Comparison of ENCODE assay signal across 1 cellular context in the genomic region with DNA sequence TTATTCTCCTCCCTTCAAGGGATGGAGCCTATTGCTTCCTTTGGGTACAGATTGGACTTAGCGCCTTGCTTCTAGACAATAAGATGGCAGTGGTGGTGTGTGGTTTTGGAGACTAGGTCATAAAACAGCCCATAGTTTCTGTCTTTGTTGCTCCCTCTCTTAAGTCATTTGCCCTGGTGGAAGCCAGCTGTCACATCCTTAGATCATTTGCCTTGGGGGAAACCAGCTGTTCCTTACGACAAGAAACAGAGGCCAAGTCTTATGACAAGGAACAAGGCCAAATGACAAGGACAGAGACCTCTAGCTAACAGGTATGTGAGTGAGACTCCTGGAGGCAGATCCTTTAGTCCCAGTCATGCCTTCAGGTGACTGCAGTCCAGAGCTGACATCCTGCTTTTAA.
TF ChIP-seq lines count a peak whose summit lies in the region.

No MANE protein-coding gene starts in this region.

TF ChIP-seq in IMR-90, 13 proteins besides CTCF, POLR2A, EP300 and RAD21:
- TF ChIP-seq SMC3 (IDR thresholded peaks at IDR 0.05; ENCODE audit: low read depth, low read length) (no peak), MXI1 (IDR thresholded peaks at IDR 0.05; ENCODE audit: borderline replicate concordance, low read depth, low read length) (no peak), MAFK (IDR thresholded peaks at IDR 0.05; ENCODE audit: low read depth, low read length) (no peak), RFX5 (IDR thresholded peaks at IDR 0.05; ENCODE audit: low read depth, low read length) (no peak), RCOR1 (IDR thresholded peaks at IDR 0.05; ENCODE audit: insufficient replicate concordance, low read length) (no peak), NFE2L2 (IDR thresholded peaks at IDR 0.05; ENCODE audit: low read depth, low read length) (no peak), BHLHE40 (IDR thresholded peaks at IDR 0.05; ENCODE audit: low read depth, low read length) (no peak), FOS (IDR thresholded peaks at IDR 0.05; ENCODE audit: low read depth, low read length) (no peak), MAZ (IDR thresholded peaks at IDR 0.05; ENCODE audit: borderline replicate concordance, low read depth, low read length) (no peak), CHD1 (IDR thresholded peaks at IDR 0.05; ENCODE audit: low read depth, low read length) (no peak), CEBPB (IDR thresholded peaks at IDR 0.05; ENCODE audit: low read depth, low read length) (no peak)
- TF ChIP-seq, protein P1, sequence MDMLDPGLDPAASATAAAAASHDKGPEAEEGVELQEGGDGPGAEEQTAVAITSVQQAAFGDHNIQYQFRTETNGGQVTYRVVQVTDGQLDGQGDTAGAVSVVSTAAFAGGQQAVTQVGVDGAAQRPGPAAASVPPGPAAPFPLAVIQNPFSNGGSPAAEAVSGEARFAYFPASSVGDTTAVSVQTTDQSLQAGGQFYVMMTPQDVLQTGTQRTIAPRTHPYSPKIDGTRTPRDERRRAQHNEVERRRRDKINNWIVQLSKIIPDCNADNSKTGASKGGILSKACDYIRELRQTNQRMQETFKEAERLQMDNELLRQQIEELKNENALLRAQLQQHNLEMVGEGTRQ (IDR thresholded peaks at IDR 0.05; ENCODE audit: low read depth, low read length), result no peak
- TF ChIP-seq, protein P2, sequence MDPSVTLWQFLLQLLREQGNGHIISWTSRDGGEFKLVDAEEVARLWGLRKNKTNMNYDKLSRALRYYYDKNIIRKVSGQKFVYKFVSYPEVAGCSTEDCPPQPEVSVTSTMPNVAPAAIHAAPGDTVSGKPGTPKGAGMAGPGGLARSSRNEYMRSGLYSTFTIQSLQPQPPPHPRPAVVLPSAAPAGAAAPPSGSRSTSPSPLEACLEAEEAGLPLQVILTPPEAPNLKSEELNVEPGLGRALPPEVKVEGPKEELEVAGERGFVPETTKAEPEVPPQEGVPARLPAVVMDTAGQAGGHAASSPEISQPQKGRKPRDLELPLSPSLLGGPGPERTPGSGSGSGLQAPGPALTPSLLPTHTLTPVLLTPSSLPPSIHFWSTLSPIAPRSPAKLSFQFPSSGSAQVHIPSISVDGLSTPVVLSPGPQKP (IDR thresholded peaks at IDR 0.05; ENCODE audit: borderline replicate concordance, low read depth, low read length), result no peak
